ENCODE assay signal across 1 cellular context in the genomic region with DNA sequence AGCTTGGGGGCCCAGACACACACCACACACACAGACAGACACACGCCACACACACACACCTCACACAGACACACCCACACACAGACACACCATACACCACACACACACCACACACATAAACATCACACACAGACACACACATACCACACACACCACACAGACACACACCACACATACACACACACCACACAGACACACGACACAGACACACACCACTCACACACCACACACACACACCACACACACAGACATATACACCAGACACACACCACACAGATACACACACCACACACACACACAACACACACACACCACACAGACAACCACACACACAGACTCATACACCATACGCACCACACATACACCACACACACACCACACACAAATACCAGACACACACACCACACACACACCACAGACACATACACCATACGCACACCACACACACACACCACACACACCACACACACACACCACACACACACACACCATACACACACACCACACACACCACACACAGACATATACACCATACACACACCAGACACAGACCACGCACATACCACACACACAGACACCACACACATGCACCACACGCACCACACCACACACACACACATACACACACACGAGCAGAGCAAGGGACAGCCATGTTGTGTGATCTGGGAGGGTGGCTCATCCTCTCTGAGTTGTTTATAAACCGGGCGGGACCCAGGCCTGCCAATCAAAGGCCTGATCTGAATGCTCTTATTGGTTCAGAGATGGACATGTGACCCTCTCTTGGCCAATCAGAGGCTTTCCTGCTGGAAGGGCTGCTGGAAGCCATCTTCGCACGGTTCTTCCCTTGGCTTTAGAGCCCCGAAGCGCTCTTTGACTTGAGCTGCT.
TF ChIP-seq lines count a peak whose summit lies in the region.

No MANE protein-coding gene starts in this region.

TF ChIP-seq in K562, 482 proteins besides CTCF, POLR2A, EP300 and RAD21 (continued from another document and continues in another):
- no peak for TF ChIP-seq PTTG1 (tag; IDR thresholded peaks at IDR 0.05; ENCODE audit: low read depth)
- peak; percentile 78 for TF ChIP-seq PHF20 (IDR thresholded peaks at IDR 0.05; ENCODE audit: partially characterized antibody)
- peak; percentile 37 for TF ChIP-seq NFIC (IDR thresholded peaks at IDR 0.05)
- TF ChIP-seq, protein P1, sequence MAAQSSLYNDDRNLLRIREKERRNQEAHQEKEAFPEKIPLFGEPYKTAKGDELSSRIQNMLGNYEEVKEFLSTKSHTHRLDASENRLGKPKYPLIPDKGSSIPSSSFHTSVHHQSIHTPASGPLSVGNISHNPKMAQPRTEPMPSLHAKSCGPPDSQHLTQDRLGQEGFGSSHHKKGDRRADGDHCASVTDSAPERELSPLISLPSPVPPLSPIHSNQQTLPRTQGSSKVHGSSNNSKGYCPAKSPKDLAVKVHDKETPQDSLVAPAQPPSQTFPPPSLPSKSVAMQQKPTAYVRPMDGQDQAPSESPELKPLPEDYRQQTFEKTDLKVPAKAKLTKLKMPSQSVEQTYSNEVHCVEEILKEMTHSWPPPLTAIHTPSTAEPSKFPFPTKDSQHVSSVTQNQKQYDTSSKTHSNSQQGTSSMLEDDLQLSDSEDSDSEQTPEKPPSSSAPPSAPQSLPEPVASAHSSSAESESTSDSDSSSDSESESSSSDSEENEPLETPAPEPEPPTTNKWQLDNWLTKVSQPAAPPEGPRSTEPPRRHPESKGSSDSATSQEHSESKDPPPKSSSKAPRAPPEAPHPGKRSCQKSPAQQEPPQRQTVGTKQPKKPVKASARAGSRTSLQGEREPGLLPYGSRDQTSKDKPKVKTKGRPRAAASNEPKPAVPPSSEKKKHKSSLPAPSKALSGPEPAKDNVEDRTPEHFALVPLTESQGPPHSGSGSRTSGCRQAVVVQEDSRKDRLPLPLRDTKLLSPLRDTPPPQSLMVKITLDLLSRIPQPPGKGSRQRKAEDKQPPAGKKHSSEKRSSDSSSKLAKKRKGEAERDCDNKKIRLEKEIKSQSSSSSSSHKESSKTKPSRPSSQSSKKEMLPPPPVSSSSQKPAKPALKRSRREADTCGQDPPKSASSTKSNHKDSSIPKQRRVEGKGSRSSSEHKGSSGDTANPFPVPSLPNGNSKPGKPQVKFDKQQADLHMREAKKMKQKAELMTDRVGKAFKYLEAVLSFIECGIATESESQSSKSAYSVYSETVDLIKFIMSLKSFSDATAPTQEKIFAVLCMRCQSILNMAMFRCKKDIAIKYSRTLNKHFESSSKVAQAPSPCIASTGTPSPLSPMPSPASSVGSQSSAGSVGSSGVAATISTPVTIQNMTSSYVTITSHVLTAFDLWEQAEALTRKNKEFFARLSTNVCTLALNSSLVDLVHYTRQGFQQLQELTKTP (IDR thresholded peaks at IDR 0.05; ENCODE audit: low read depth in 1 of 2, partially characterized antibody in 2 of 2), result peak in 1 of 2 experiments; percentile 46
- no peak for TF ChIP-seq KLF10 (CRISPR knock-in tag; IDR thresholded peaks at IDR 0.05)
- TF ChIP-seq TBP (optimal IDR thresholded peaks at IDR 0.05; ENCODE audit: low read depth, low read length), result peak; percentile 47
- TF ChIP-seq, protein P2, sequence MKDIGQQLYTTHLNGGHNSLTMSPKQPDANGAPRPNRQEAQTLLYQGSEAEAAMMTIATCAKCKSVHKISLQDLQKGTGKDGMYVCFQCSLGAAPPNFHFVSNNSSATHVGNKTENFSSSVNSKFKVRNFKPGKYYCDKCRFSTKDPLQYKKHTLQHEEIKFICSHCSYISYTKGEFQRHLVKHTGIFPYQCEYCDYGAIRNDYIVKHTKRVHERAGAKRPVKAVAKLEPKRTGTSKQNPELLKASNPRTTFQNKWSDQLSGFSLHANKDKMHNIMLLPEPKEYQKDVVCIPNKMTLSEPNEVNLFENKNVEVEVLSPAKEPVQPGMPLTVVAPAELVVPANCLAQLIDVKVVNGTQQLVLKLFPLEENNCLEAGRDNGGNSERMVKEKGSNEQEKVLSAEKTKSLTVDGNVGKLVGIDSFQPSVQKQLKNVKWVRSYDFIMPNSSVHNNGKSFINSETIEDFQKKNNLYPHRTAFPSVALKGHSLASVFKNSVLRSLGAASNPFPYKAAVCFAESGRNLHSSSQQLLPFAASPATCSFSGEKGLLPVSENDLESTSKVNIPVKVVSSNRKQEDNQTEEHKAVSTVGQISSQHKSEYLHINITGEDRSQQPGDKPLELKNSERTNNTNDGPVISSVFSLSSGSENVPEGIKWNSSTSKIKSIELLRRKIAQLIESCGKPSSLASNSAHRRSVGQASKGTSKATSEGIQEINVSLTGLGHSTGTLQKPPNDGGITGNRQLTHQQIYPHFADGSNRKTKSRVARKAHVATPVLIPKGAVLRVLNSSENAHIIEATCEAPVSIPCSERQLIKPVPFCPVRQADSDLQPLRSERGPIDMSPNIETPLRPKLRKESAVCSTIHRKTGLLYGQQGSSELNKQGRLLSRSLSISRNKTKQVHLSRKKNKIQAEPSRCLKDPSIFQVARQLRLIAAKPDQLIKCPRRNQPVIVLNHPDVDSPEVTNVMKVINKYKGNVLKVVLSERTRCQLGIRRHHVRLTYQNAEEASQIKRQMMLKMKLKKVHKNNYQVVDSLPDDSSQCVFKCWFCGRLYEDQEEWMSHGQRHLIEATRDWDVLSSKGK (CRISPR knock-in tag; IDR thresholded peaks at IDR 0.05), result no peak
- TF ChIP-seq SOX6 (IDR thresholded peaks at IDR 0.05), result no peak
- TF ChIP-seq, protein P3, sequence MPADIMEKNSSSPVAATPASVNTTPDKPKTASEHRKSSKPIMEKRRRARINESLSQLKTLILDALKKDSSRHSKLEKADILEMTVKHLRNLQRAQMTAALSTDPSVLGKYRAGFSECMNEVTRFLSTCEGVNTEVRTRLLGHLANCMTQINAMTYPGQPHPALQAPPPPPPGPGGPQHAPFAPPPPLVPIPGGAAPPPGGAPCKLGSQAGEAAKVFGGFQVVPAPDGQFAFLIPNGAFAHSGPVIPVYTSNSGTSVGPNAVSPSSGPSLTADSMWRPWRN (IDR thresholded peaks at IDR 0.05; ENCODE audit: low read depth), result no peak
- peak; percentile 95; the same call in 1 of the 2 replicates for TF ChIP-seq TSC22D4 (tag; IDR thresholded peaks at IDR 0.05)
- TF ChIP-seq EP400 (IDR thresholded peaks at IDR 0.05), result peak; percentile 54; the same call in 1 of the 2 replicates
- TF ChIP-seq MAZ (CRISPR knock-in tag; conservative IDR thresholded peaks at IDR 0.05 in 1 of 2, IDR thresholded peaks at IDR 0.05 in 1 of 2), result 0 out of 4 replicates have a peak, but pooled peaks of 1 of the 2 experiments have one; percentile 31
- no peak for TF ChIP-seq NFE2 (IDR thresholded peaks at IDR 0.05; ENCODE audit: low read depth)
- TF ChIP-seq ZNF41 (CRISPR knock-in tag; conservative IDR thresholded peaks at IDR 0.05), result no peak
- no peak for TF ChIP-seq ZNF165 (CRISPR knock-in tag; IDR thresholded peaks at IDR 0.05; ENCODE audit: borderline replicate concordance)
- TF ChIP-seq FOXK2 (conservative IDR thresholded peaks at IDR 0.05 in 1 of 2, IDR thresholded peaks at IDR 0.05 in 1 of 2; ENCODE audit: low read depth in 2 of 2), result peak; percentile 94 to 96
- no peak; a peak in 2 of 4 replicates for TF ChIP-seq HDAC1 (IDR thresholded peaks at IDR 0.05)
- no peak for TF ChIP-seq ZNF561 (CRISPR knock-in tag; conservative IDR thresholded peaks at IDR 0.05)
- TF ChIP-seq, protein P4, sequence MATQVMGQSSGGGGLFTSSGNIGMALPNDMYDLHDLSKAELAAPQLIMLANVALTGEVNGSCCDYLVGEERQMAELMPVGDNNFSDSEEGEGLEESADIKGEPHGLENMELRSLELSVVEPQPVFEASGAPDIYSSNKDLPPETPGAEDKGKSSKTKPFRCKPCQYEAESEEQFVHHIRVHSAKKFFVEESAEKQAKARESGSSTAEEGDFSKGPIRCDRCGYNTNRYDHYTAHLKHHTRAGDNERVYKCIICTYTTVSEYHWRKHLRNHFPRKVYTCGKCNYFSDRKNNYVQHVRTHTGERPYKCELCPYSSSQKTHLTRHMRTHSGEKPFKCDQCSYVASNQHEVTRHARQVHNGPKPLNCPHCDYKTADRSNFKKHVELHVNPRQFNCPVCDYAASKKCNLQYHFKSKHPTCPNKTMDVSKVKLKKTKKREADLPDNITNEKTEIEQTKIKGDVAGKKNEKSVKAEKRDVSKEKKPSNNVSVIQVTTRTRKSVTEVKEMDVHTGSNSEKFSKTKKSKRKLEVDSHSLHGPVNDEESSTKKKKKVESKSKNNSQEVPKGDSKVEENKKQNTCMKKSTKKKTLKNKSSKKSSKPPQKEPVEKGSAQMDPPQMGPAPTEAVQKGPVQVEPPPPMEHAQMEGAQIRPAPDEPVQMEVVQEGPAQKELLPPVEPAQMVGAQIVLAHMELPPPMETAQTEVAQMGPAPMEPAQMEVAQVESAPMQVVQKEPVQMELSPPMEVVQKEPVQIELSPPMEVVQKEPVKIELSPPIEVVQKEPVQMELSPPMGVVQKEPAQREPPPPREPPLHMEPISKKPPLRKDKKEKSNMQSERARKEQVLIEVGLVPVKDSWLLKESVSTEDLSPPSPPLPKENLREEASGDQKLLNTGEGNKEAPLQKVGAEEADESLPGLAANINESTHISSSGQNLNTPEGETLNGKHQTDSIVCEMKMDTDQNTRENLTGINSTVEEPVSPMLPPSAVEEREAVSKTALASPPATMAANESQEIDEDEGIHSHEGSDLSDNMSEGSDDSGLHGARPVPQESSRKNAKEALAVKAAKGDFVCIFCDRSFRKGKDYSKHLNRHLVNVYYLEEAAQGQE (CRISPR knock-in tag; IDR thresholded peaks at IDR 0.05; ENCODE audit: low read depth), result no peak
- TF ChIP-seq MCM2 (IDR thresholded peaks at IDR 0.05; ENCODE audit: low read depth), result no peak
- no peak; the same call in 1 of the 2 replicates for TF ChIP-seq C11orf30 (IDR thresholded peaks at IDR 0.05; ENCODE audit: low read depth)
- TF ChIP-seq BCL6 (CRISPR knock-in tag; IDR thresholded peaks at IDR 0.05), result no peak
- TF ChIP-seq, protein P5, sequence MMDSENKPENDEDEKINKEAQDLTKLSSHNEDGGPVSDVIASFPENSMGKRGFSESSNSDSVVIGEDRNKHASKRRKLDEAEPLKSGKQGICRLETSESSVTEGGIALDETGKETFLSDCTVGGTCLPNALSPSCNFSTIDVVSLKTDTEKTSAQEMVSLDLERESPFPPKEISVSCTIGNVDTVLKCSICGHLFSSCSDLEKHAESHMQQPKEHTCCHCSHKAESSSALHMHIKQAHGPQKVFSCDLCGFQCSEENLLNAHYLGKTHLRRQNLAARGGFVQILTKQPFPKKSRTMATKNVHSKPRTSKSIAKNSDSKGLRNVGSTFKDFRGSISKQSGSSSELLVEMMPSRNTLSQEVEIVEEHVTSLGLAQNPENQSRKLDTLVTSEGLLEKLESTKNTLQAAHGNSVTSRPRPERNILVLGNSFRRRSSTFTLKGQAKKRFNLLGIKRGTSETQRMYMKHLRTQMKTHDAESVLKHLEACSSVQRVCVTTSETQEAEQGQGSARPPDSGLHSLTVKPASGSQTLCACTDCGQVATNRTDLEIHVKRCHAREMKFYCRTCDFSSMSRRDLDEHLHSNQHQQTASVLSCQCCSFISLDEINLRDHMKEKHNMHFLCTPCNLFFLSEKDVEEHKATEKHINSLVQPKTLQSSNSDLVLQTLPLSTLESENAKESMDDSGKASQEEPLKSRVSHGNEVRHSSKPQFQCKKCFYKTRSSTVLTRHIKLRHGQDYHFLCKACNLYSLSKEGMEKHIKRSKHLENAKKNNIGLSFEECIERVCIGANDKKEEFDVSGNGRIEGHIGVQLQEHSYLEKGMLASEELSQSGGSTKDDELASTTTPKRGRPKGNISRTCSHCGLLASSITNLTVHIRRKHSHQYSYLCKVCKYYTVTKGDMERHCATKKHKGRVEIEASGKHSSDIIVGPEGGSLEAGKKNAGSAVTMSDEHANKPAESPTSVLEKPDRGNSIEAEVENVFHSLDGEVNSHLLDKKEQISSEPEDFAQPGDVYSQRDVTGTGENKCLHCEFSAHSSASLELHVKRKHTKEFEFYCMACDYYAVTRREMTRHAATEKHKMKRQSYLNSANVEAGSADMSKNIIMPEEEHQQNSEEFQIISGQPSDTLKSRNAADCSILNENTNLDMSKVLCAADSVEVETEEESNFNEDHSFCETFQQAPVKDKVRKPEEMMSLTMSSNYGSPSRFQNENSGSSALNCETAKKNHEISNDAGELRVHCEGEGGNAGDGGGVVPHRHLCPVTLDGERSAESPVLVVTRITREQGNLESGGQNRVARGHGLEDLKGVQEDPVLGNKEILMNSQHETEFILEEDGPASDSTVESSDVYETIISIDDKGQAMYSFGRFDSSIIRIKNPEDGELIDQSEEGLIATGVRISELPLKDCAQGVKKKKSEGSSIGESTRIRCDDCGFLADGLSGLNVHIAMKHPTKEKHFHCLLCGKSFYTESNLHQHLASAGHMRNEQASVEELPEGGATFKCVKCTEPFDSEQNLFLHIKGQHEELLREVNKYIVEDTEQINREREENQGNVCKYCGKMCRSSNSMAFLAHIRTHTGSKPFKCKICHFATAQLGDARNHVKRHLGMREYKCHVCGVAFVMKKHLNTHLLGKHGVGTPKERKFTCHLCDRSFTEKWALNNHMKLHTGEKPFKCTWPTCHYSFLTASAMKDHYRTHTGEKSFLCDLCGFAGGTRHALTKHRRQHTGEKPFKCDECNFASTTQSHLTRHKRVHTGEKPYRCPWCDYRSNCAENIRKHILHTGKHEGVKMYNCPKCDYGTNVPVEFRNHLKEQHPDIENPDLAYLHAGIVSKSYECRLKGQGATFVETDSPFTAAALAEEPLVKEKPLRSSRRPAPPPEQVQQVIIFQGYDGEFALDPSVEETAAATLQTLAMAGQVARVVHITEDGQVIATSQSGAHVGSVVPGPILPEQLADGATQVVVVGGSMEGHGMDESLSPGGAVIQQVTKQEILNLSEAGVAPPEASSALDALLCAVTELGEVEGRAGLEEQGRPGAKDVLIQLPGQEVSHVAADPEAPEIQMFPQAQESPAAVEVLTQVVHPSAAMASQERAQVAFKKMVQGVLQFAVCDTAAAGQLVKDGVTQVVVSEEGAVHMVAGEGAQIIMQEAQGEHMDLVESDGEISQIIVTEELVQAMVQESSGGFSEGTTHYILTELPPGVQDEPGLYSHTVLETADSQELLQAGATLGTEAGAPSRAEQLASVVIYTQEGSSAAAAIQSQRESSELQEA (IDR thresholded peaks at IDR 0.05; ENCODE audit: low read depth), result peak; percentile 53; the same call in 1 of the 2 replicates
- TF ChIP-seq MCM3 (IDR thresholded peaks at IDR 0.05), result peak; percentile 86
- no peak for TF ChIP-seq ZFPM2 (CRISPR knock-in tag; IDR thresholded peaks at IDR 0.05)
- TF ChIP-seq TEAD1 (CRISPR knock-in tag; IDR thresholded peaks at IDR 0.05), result no peak
- TF ChIP-seq, protein P6, sequence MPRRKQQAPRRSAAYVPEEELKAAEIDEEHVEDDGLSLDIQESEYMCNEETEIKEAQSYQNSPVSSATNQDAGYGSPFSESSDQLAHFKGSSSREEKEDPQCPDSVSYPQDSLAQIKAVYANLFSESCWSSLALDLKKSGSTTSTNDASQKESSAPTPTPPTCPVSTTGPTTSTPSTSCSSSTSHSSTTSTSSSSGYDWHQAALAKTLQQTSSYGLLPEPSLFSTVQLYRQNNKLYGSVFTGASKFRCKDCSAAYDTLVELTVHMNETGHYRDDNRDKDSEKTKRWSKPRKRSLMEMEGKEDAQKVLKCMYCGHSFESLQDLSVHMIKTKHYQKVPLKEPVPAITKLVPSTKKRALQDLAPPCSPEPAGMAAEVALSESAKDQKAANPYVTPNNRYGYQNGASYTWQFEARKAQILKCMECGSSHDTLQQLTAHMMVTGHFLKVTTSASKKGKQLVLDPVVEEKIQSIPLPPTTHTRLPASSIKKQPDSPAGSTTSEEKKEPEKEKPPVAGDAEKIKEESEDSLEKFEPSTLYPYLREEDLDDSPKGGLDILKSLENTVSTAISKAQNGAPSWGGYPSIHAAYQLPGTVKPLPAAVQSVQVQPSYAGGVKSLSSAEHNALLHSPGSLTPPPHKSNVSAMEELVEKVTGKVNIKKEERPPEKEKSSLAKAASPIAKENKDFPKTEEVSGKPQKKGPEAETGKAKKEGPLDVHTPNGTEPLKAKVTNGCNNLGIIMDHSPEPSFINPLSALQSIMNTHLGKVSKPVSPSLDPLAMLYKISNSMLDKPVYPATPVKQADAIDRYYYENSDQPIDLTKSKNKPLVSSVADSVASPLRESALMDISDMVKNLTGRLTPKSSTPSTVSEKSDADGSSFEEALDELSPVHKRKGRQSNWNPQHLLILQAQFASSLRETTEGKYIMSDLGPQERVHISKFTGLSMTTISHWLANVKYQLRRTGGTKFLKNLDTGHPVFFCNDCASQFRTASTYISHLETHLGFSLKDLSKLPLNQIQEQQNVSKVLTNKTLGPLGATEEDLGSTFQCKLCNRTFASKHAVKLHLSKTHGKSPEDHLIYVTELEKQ (CRISPR knock-in tag; IDR thresholded peaks at IDR 0.05), result no peak
- TF ChIP-seq TRIM28 (IDR thresholded peaks at IDR 0.05), result no peak
